ENCODE assay signal across 20 cellular contexts in genomic region chr5:44942524-44943001, GRCh38.
DNase-seq lines count a peak whose midpoint lies in the region; ATAC-seq and TF ChIP-seq lines count a peak whose summit lies in the region.
"Had no signal": no experiment of that assay in that cellular context is flagged by ENCODE, and none has a peak within 500 bp of the region (broad histone marks: within the 10 kb centered on the region; RNA-seq: fewer than 3 reads in every experiment).

No MANE protein-coding gene starts in this region.

- H4K20me1 ChIP-seq in hepatocyte (ENCODE audit: insufficient read depth, poor library complexity, severe bottlenecking): no peaks in the 10 kb centered on the region

- H3K27ac ChIP-seq in hepatocyte (no peak overlapping the region), neuronal stem cell (replicated peaks; ENCODE audit: low read length) (peak overlapping the region; percentile 14)
- H3K27ac ChIP-seq: neutrophil, Peyer's patch had no signal

- DNase-seq in H7: peak; percentile 22
- peak; percentile 49 for DNase-seq in RPMI7951 (ENCODE audit: low read depth)
- no peak for DNase-seq in hepatocyte (ENCODE audit: low spot score)
- no peak for DNase-seq in neuronal stem cell (ENCODE audit: low spot score)
- no peak for DNase-seq in G401 (ENCODE audit: low spot score)
- DNase-seq in NCI-H2081 treated with DMSO at 0.1 percent for 48 hours (lab: John Stamatoyannopoulos, UW): no peak
- no peak for DNase-seq in mucosa of descending colon
- DNase-seq: activated CD8-positive, alpha-beta T cell treated with anti-CD3 and anti-CD28 coated beads for 36 hours; activated naive CD4-positive, alpha-beta T cell treated with Interleukin-2 at 50 U/mL for 16 hours; activated T-cell treated with anti-CD3 and anti-CD28 coated beads, Interleukin-2, amount 50 U/mL, for 24 hours; amygdala; DMS79 treated with DMSO at 0.1 percent for 48 hours; HFFc6; MG63; NCI-H748 treated with DMSO at 0.1 percent for 48 hours; Peyer's patch; retina had no signal

- no peak overlapping the region for H2AK5ac ChIP-seq in neuronal stem cell (ENCODE audit: low read depth, low read length)

- no peak overlapping the region for H2BK5ac ChIP-seq in neuronal stem cell (ENCODE audit: low read length)

- H3K79me1 ChIP-seq in neuronal stem cell (ENCODE audit: low read depth, low read length): no peaks in the 10 kb centered on the region

- no peak overlapping the region for H4K8ac ChIP-seq in neuronal stem cell (ENCODE audit: low read depth, low read length)

- WGBS in hepatocyte (ENCODE audit: low lambda C conversion rate, missing lambda C conversion rate): 45% methylated on average over 4 of the region's 4 CpGs
- WGBS in neuronal stem cell (ENCODE audit: extremely low coverage in 2 of 2, insufficient read length in 2 of 2, insufficient replicate concordance in 1 of 2), 2 donors: no CpG with 5 or more reads among the region's 4 CpGs

- H3K36me3 ChIP-seq in H7 (replicated peaks; ENCODE audit: control insufficient read depth, insufficient read depth, low read length): no peaks in the 10 kb centered on the region
- H3K36me3 ChIP-seq in hepatocyte (replicated peaks; ENCODE audit: insufficient read depth, low read depth): no peaks in the 10 kb centered on the region
- no peaks in the 10 kb centered on the region for H3K36me3 ChIP-seq in neuronal stem cell (replicated peaks in 1 of 2; ENCODE audit: control insufficient read depth in 2 of 2, insufficient read depth in 2 of 2, low read length in 2 of 2)
- no peaks in the 10 kb centered on the region for H3K36me3 ChIP-seq in mucosa of descending colon (ENCODE audit: low read depth)
- H3K36me3 ChIP-seq: MG63, neutrophil, Peyer's patch had no signal

- H3K4me2 ChIP-seq in hepatocyte (peak overlapping the region; percentile 19), neuronal stem cell (ENCODE audit: insufficient read depth, low read length, poor library complexity, severe bottlenecking) (no peak overlapping the region)

- H2BK120ac ChIP-seq in neuronal stem cell (ENCODE audit: low read depth, low read length): no peak overlapping the region

- no peak overlapping the region for H3K9ac ChIP-seq in neuronal stem cell (ENCODE audit: low read depth, low read length, poor library complexity)

- no peak overlapping the region for H3K4ac ChIP-seq in neuronal stem cell (ENCODE audit: low read length)

- TF ChIP-seq CTCF in hepatocyte (IDR thresholded peaks at IDR 0.05; ENCODE audit: poor library complexity): no peak
- TF ChIP-seq CTCF in mucosa of descending colon (IDR thresholded peaks at IDR 0.05): no peak

- in situ Hi-C loops in G401 (cut with HindIII; ENCODE audit: low sequenced_read_pairs): no loop called here

- H3K4me1 ChIP-seq in hepatocyte (ENCODE audit: insufficient read depth): no peaks in the 10 kb centered on the region
- H3K4me1 ChIP-seq in neuronal stem cell (ENCODE audit: control insufficient read depth in 2 of 2, insufficient read depth in 1 of 2, low read depth in 1 of 2, low read length in 2 of 2): peaks cover 1 to 7% of the 10 kb centered on the region in 2 donors
- no peaks in the 10 kb centered on the region for H3K4me1 ChIP-seq in mucosa of descending colon (ENCODE audit: low read depth)
- H3K4me1 ChIP-seq: Peyer's patch had no signal

- H4K91ac ChIP-seq in neuronal stem cell (ENCODE audit: low read depth, low read length, poor library complexity): no peak overlapping the region

- H2BK15ac ChIP-seq in neuronal stem cell (ENCODE audit: low read length): no peak overlapping the region

- H3K14ac ChIP-seq in neuronal stem cell (ENCODE audit: low read length): no peak overlapping the region

- no peaks in the 10 kb centered on the region for H3K79me2 ChIP-seq in hepatocyte

- H3K4me3 ChIP-seq in H7 (ENCODE audit: insufficient read depth, low read depth, low read length) (no peak overlapping the region), hepatocyte (no peak overlapping the region), neuronal stem cell (ENCODE audit: low read length in 2 of 2) (no peak overlapping the region), mucosa of descending colon (no peak overlapping the region)
- H3K4me3 ChIP-seq: Peyer's patch had no signal

- no peak overlapping the region for H2BK12ac ChIP-seq in neuronal stem cell (ENCODE audit: low read length)

- ATAC-seq in mucosa of descending colon (no peak), HG02852 (IDR thresholded peaks at IDR 0.05; ENCODE audit: unreplicated experiment) (no peak)
- ATAC-seq: activated CD8-positive, alpha-beta T cell treated with anti-CD3 and anti-CD28 coated beads for 36 hours; left lobe of liver had no signal

- intact Hi-C loops in mucosa of descending colon (cut with DNase I, micrococcal nuclease): no loop called here

- H2AFZ ChIP-seq in hepatocyte (peak overlapping the region; percentile 15), neuronal stem cell (ENCODE audit: low read length) (peak overlapping the region; percentile 71)

- H3K9me2 ChIP-seq in hepatocyte (replicated peaks; ENCODE audit: insufficient read depth): no peaks in the 10 kb centered on the region

- H3K9me3 ChIP-seq in hepatocyte (ENCODE audit: low read depth) (no peaks in the 10 kb centered on the region), neuronal stem cell (replicated peaks in 1 of 2; ENCODE audit: control insufficient read depth in 2 of 2, insufficient read depth in 1 of 2, low read depth in 1 of 2, low read length in 2 of 2) (no peaks in the 10 kb centered on the region), mucosa of descending colon (no peaks in the 10 kb centered on the region)
- H3K9me3 ChIP-seq: MG63, neutrophil, Peyer's patch had no signal

- H3K27me3 ChIP-seq in H7 (ENCODE audit: control insufficient read depth, insufficient read depth, low read length) (no peaks in the 10 kb centered on the region), hepatocyte (no peaks in the 10 kb centered on the region), neuronal stem cell (ENCODE audit: control insufficient read depth in 3 of 3, insufficient read depth in 3 of 3, low read depth in 1 of 3, low read length in 3 of 3) (no peaks in the 10 kb centered on the region)
- H3K27me3 ChIP-seq: MG63, neutrophil, Peyer's patch had no signal

- no peak overlapping the region for H3K23ac ChIP-seq in neuronal stem cell (ENCODE audit: low read depth, low read length, poor library complexity)

- no peak overlapping the region for H3K18ac ChIP-seq in neuronal stem cell (ENCODE audit: low read length)

Comparison
In these comparisons a context has a peak if more than half of its experiments do, and no peak if none do; other contexts are left out.
1. DNase-seq: peak in H7 (single experiment) and RPMI7951 (single experiment); none in hepatocyte (single experiment), neuronal stem cell (single experiment), G401 (single experiment), NCI-H2081 treated with DMSO at 0.1 percent for 48 hours (single experiment) and mucosa of descending colon (0 of 3).